1 cellular context compared by ENCODE assay signal in the genomic region with DNA sequence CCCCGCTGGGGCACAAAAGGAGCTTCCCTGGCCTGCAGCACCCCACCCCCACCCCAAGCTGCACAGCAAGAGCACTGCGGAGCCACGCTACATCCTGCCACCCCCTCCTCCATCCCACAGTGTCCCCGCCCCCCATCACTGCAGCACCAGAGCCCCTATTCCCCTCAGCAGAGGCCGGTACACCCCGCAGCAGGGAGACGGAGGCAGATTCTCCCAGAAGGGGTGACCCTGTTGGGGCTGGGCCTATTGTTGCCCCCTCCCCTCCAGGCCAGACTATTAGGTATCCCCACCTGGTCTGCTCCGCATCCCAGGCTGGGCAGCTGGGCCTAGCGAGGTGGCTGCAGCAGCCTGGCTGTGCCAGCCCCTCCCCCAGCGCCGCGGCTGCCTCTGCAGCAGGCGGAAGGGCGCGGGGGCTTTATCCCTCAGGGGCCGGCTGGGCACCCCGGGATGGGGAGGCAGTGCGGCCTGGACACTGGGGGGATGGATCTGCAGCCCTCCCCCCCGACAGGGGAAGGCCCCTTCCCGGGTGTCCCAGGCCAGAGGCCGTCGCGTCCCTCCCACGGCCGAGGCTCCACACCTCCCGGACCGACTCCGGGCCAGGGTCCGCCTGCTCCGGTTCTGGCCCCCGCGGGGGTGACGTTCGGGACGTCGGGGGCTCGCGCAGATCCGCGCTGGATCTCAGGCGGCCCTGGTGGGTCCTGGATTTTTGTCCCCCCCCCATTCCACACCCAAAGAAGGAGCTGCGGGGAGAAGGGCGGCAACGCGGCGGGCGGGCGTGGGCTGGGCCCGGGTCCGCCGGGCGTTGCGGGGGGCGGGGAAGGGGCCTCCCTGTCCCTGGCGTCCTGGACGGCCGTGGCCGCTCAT.
TF ChIP-seq lines count a peak whose summit lies in the region.

No MANE protein-coding gene starts in this region.

TF ChIP-seq in A549, 52 proteins besides CTCF, POLR2A, EP300 and RAD21 (continued from another document):
- TF ChIP-seq RARB (CRISPR knock-in tag; IDR thresholded peaks at IDR 0.05) = no peak
- no peak for TF ChIP-seq ZC3H11A (IDR thresholded peaks at IDR 0.05)
